Comparison of ENCODE assay signal across 28 cellular contexts in the genomic region with DNA sequence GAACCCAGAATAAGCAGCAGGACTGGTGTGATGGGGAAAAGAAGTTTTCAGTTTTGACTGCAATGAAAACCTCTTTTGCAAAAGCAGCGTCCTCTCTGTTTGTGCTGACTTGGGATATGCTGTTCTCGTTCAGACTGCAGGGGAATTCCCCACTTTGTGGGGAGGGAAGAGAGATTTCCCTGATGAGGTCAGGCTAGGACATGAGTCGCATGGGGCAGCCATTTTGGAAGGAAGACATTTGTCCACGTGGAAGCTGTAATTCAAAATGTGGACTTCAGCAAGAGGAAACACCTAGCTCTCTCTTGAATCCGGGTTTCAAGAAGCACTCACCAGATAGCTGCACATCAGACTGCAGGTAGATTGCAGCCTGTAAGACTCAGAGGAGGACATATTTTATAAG. TPM values are rescaled to one million over a fixed set of nuclear protein-coding genes. Genes with fewer than 3 reads are reported as not detected.
DNase-seq lines count a peak whose midpoint lies in the region; ATAC-seq, FAIRE-seq and TF ChIP-seq lines count a peak whose summit lies in the region.
"Had no signal": no experiment of that assay in that cellular context is flagged by ENCODE, and none has a peak within 500 bp of the region (broad histone marks: within the 10 kb centered on the region; RNA-seq: fewer than 3 reads in every experiment).

No MANE protein-coding gene starts in this region.

- H3K27ac Mint-ChIP-seq in activated naive CD4-positive, alpha-beta T cell treated with anti-CD3 and anti-CD28 coated beads for 36 hours: no peak overlapping the region
- no peak overlapping the region for H3K27ac Mint-ChIP-seq in activated naive CD4-positive, alpha-beta T cell treated with anti-CD3 and anti-CD28 coated beads, Interleukin-2, amount 50 U/mL, for 72 hours
- H3K27ac Mint-ChIP-seq: activated CD8-positive, alpha-beta memory T cell treated with anti-CD3 and anti-CD28 coated beads, Interleukin-2, amount 10 ng/mL, durations not matched to agents 7 days and 5 days; brain; CD8-positive, alpha-beta memory T cell; natural killer cell had no signal

- H3K4me1 ChIP-seq in HEK293 (ENCODE audit: control insufficient read depth, insufficient read depth, low read length) (no peaks in the 10 kb centered on the region), kidney (ENCODE audit: control insufficient read depth in 1 of 2, insufficient read depth in 1 of 2, low read depth in 1 of 2, low read length in 2 of 2) (no peaks in the 10 kb centered on the region)
- H3K4me1 ChIP-seq: adrenal gland, gastrocnemius medialis, psoas muscle, sigmoid colon, upper lobe of left lung had no signal

- no peak for ATAC-seq in activated naive CD4-positive, alpha-beta T cell treated with anti-CD3 and anti-CD28 coated beads, Interleukin-2, amount 50 U/mL, for 72 hours
- no peak for ATAC-seq in HG03469 (IDR thresholded peaks at IDR 0.05; ENCODE audit: unreplicated experiment)
- ATAC-seq: activated CD8-positive, alpha-beta memory T cell treated with anti-CD3 and anti-CD28 coated beads, Interleukin-2, amount 10 ng/mL, durations not matched to agents 7 days and 5 days; gastrocnemius medialis; mucosa of descending colon; natural killer cell; psoas muscle had no signal

- CTCF ChIA-PET in activated naive CD4-positive, alpha-beta T cell treated with anti-CD3 and anti-CD28 coated beads for 36 hours (lab: Charles Lee): no interaction called here
- CTCF ChIA-PET in HEK293 (lab: Yijun Ruan, JAX): no interaction called here

- no peak overlapping the region for H3K9ac ChIP-seq in kidney (ENCODE audit: low read length in 2 of 2)

- H3K4me3 Mint-ChIP-seq in activated naive CD4-positive, alpha-beta T cell treated with anti-CD3 and anti-CD28 coated beads for 36 hours: no peak overlapping the region
- H3K4me3 Mint-ChIP-seq: activated CD8-positive, alpha-beta memory T cell treated with anti-CD3 and anti-CD28 coated beads, Interleukin-2, amount 10 ng/mL, durations not matched to agents 7 days and 5 days; brain; CD8-positive, alpha-beta memory T cell; natural killer cell had no signal

- no peaks in the 10 kb centered on the region for H3K9me3 ChIP-seq in HEK293 (ENCODE audit: control insufficient read depth, insufficient read depth, low read depth, low read length)
- no peaks in the 10 kb centered on the region for H3K9me3 ChIP-seq in kidney (ENCODE audit: control insufficient read depth in 1 of 2, low read length in 2 of 2)
- H3K9me3 ChIP-seq: adrenal gland, gastrocnemius medialis had no signal

- no peak overlapping the region for H3K27ac ChIP-seq in HEK293 (ENCODE audit: extremely low read depth, low read depth, low read length)
- H3K27ac ChIP-seq in kidney (ENCODE audit: low read depth in 2 of 2, low read length in 2 of 2): no peak overlapping the region
- H3K27ac ChIP-seq: adrenal gland, gastrocnemius medialis, psoas muscle, suprapubic skin, upper lobe of left lung had no signal

- intact Hi-C loops in activated naive CD4-positive, alpha-beta T cell treated with anti-CD3 and anti-CD28 coated beads for 36 hours (cut with micrococcal nuclease): no loop called here
- intact Hi-C loops in kidney (cut with DNase I): no loop called here

- DNase-seq in activated naive CD4-positive, alpha-beta T cell treated with anti-CD3 and anti-CD28 coated beads for 36 hours: peak; percentile 39
- DNase-seq in activated naive CD4-positive, alpha-beta T cell treated with anti-CD3 and anti-CD28 coated beads, Interleukin-2, amount 50 U/mL, for 72 hours (ENCODE audit: low spot score in 2 of 2): no peak
- DNase-seq in RPMI8226 (peak; percentile 30), glomerular visceral epithelial cell (ENCODE audit: extremely low spot score) (peak; percentile 23), kidney (no peak), GM19240 (ENCODE audit: insufficient read length, low spot score) (no peak)
- DNase-seq: activated CD4-positive, CD25-positive, alpha-beta regulatory T cell treated with anti-CD3 and anti-CD28 coated beads, Interleukin-2, amount 50 U/mL, for 72 hours; activated CD8-positive, alpha-beta memory T cell treated with anti-CD3 and anti-CD28 coated beads, Interleukin-2, amount 10 ng/mL, durations not matched to agents 7 days and 5 days; activated naive CD4-positive, alpha-beta T cell treated with Interleukin-2 at 50 U/mL for 16 hours; adrenal gland; CD8-positive, alpha-beta memory T cell; gastrocnemius medialis; GDM1; GOT3; mucosa of descending colon; natural killer cell; NCI-H146; NCI-H345; psoas muscle; SHP77; sigmoid colon; stimulated activated naive CD4-positive, alpha-beta T cell; upper lobe of left lung had no signal

- peaks cover 29% of the 10 kb centered on the region for H3K27me3 Mint-ChIP-seq in activated naive CD4-positive, alpha-beta T cell treated with anti-CD3 and anti-CD28 coated beads for 36 hours (ENCODE audit: low read depth)

- FAIRE-seq in kidney (lab: Jason Lieb, UNC): no peak

- no peak overlapping the region for H3K4me3 ChIP-seq in HEK293 (ENCODE audit: low read depth, low read length)
- no peak overlapping the region for H3K4me3 ChIP-seq in kidney (ENCODE audit: low read length in 2 of 2)
- H3K4me3 ChIP-seq: adrenal gland, gastrocnemius medialis, lung, mucosa of descending colon, psoas muscle, sigmoid colon, suprapubic skin, upper lobe of left lung had no signal

- H3K36me3 Mint-ChIP-seq in activated naive CD4-positive, alpha-beta T cell treated with anti-CD3 and anti-CD28 coated beads for 36 hours (ENCODE audit: low read depth): peaks cover 4% of the 10 kb centered on the region
- H3K36me3 Mint-ChIP-seq in activated naive CD4-positive, alpha-beta T cell treated with anti-CD3 and anti-CD28 coated beads, Interleukin-2, amount 50 U/mL, for 72 hours: peaks cover 16 to 17% of the 10 kb centered on the region in 2 donors
- H3K36me3 Mint-ChIP-seq: activated CD8-positive, alpha-beta memory T cell treated with anti-CD3 and anti-CD28 coated beads, Interleukin-2, amount 10 ng/mL, durations not matched to agents 7 days and 5 days; brain; natural killer cell had no signal

- peaks cover 16% of the 10 kb centered on the region for H3K9me3 Mint-ChIP-seq in activated naive CD4-positive, alpha-beta T cell treated with anti-CD3 and anti-CD28 coated beads for 36 hours
- H3K9me3 Mint-ChIP-seq in activated naive CD4-positive, alpha-beta T cell treated with anti-CD3 and anti-CD28 coated beads, Interleukin-2, amount 50 U/mL, for 72 hours: peaks cover 12 to 13% of the 10 kb centered on the region in 2 donors

- no peak for TF ChIP-seq CTCF in HEK293 (tag by site-specific recombination; IDR thresholded peaks at IDR 0.05)
- no peak for TF ChIP-seq CTCF in kidney (IDR thresholded peaks at IDR 0.05; ENCODE audit: borderline replicate concordance, extremely low read depth, insufficient read depth)

- no peaks in the 10 kb centered on the region for H3K4me1 Mint-ChIP-seq in activated naive CD4-positive, alpha-beta T cell treated with anti-CD3 and anti-CD28 coated beads for 36 hours (ENCODE audit: low read depth)
- H3K4me1 Mint-ChIP-seq: activated CD8-positive, alpha-beta memory T cell treated with anti-CD3 and anti-CD28 coated beads, Interleukin-2, amount 10 ng/mL, durations not matched to agents 7 days and 5 days; CD8-positive, alpha-beta memory T cell; natural killer cell had no signal

- POLR2A ChIA-PET in HEK293 (lab: Yijun Ruan, JAX): no interaction called here

- no peaks in the 10 kb centered on the region for H3K36me3 ChIP-seq in HEK293 (ENCODE audit: control insufficient read depth in 2 of 2, insufficient read depth in 1 of 2, low read length in 2 of 2)
- no peaks in the 10 kb centered on the region for H3K36me3 ChIP-seq in kidney (ENCODE audit: control insufficient read depth in 1 of 2, insufficient read depth in 2 of 2, low read length in 2 of 2)
- H3K36me3 ChIP-seq: adrenal gland, gastrocnemius medialis, sigmoid colon, suprapubic skin, upper lobe of left lung had no signal

TF ChIP-seq in HEK293, 187 proteins besides CTCF, POLR2A, EP300 and RAD21:
- TF ChIP-seq SETDB1 (IDR thresholded peaks at IDR 0.05; ENCODE audit: insufficient read length, low read length) (peak; percentile 84), ZNF23 (tag by site-specific recombination; IDR thresholded peaks at IDR 0.05; ENCODE audit: borderline replicate concordance) (no peak), SP7 (tag by site-specific recombination; IDR thresholded peaks at IDR 0.05) (no peak), SP3 (tag by site-specific recombination; IDR thresholded peaks at IDR 0.05) (no peak), ZNF175 (tag by site-specific recombination; IDR thresholded peaks at IDR 0.05) (no peak)
- TF ChIP-seq, protein P1, sequence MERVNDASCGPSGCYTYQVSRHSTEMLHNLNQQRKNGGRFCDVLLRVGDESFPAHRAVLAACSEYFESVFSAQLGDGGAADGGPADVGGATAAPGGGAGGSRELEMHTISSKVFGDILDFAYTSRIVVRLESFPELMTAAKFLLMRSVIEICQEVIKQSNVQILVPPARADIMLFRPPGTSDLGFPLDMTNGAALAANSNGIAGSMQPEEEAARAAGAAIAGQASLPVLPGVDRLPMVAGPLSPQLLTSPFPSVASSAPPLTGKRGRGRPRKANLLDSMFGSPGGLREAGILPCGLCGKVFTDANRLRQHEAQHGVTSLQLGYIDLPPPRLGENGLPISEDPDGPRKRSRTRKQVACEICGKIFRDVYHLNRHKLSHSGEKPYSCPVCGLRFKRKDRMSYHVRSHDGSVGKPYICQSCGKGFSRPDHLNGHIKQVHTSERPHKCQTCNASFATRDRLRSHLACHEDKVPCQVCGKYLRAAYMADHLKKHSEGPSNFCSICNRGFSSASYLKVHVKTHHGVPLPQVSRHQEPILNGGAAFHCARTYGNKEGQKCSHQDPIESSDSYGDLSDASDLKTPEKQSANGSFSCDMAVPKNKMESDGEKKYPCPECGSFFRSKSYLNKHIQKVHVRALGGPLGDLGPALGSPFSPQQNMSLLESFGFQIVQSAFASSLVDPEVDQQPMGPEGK (tag by site-specific recombination; IDR thresholded peaks at IDR 0.05): no peak
- TF ChIP-seq, protein P2, sequence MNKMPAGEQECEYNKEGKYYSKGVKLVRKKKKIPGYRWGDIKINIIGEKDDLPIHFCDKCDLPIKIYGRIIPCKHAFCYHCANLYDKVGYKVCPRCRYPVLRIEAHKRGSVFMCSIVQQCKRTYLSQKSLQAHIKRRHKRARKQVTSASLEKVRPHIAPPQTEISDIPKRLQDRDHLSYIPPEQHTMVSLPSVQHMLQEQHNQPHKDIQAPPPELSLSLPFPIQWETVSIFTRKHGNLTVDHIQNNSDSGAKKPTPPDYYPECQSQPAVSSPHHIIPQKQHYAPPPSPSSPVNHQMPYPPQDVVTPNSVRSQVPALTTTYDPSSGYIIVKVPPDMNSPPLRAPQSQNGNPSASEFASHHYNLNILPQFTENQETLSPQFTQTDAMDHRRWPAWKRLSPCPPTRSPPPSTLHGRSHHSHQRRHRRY (tag by site-specific recombination; IDR thresholded peaks at IDR 0.05): no peak

RNA-seq across cellular contexts. Expression of gene ING2, which starts 39.3 kb away (rescaled TPM):
- total RNA-seq in activated naive CD4-positive, alpha-beta T cell treated with anti-CD3 and anti-CD28 coated beads for 36 hours: 10 to 100 TPM; 13.2 to 14.4 TPM
- 10 to 100 TPM; 18.8 to 21.3 TPM for total RNA-seq in activated naive CD4-positive, alpha-beta T cell treated with anti-CD3 and anti-CD28 coated beads, Interleukin-2, amount 50 U/mL, for 72 hours
- total RNA-seq in kidney: 7.8 TPM
- polyA plus RNA-seq in kidney (ENCODE audit: insufficient read depth, low read depth, low replicate concordance): 17.3 TPM

Comparison
In these comparisons a context has a peak if more than half of its experiments do, and no peak if none do; other contexts are left out.
1. DNase-seq: peak in activated naive CD4-positive, alpha-beta T cell treated with anti-CD3 and anti-CD28 coated beads for 36 hours (single experiment), RPMI8226 (single experiment) and glomerular visceral epithelial cell (single experiment); none in activated naive CD4-positive, alpha-beta T cell treated with anti-CD3 and anti-CD28 coated beads, Interleukin-2, amount 50 U/mL, for 72 hours (0 of 2), kidney (single experiment) and GM19240 (single experiment).